In the genomic region with DNA sequence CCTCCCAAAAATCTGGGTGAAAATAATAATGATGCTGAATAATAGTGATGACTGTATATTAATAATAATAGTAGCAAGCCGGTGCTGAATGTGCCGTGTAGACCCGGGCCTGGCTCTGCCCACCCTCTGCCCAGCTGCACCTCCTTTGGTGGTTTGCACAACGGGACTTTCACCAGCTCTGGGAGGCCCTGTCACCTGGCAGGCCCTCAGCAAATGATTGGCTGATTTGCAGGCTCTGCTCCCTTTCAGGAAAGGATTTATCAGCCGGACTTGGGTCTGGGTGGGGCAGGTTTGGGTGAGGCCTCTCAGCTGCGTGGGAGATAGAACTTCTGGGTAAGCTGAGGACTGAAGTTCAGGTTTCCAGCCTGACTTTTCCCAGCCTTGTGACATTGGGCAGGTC, we compare ENCODE assay signal across 23 cellular contexts. TPM values are rescaled to one million over a fixed set of nuclear protein-coding genes. Genes with fewer than 3 reads are reported as not detected.
"Had no signal": no experiment of that assay in that cellular context is flagged by ENCODE, and none has a peak within 500 bp of the region (broad histone marks: within the 10 kb centered on the region; RNA-seq: fewer than 3 reads in every experiment).

No MANE protein-coding gene starts in this region.

- H3K9me3 Mint-ChIP-seq: activated naive CD8-positive, alpha-beta T cell treated with anti-CD3 and anti-CD28 coated beads, Interleukin-2, amount 50 U/mL, for 24 hours; natural killer cell; stimulated activated naive CD8-positive, alpha-beta T cell treated with anti-CD3 and anti-CD28 coated beads, Interleukin-15, Interleukin-2, amounts not matched to agents 100 ng/mL and 50 ng/mL, for 24 hours; T-cell had no signal

- ATAC-seq: activated naive CD8-positive, alpha-beta T cell treated with anti-CD3 and anti-CD28 coated beads, Interleukin-2, amount 50 U/mL, for 24 hours; gastroesophageal sphincter; lower lobe of right lung; natural killer cell; psoas muscle; T-cell had no signal

- H3K36me3 Mint-ChIP-seq: natural killer cell, T-cell had no signal

- H3K27ac Mint-ChIP-seq: activated naive CD8-positive, alpha-beta T cell treated with anti-CD3 and anti-CD28 coated beads, Interleukin-2, amount 50 U/mL, for 24 hours; natural killer cell; stimulated activated naive CD8-positive, alpha-beta T cell treated with anti-CD3 and anti-CD28 coated beads, Interleukin-15, Interleukin-2, amounts not matched to agents 100 ng/mL and 50 ng/mL, for 24 hours; T-cell had no signal

- FAIRE-seq: astrocyte had no signal

- H3K36me3 ChIP-seq: gastroesophageal sphincter, lower lobe of right lung, sigmoid colon, thoracic aorta, vagina, WERI-Rb-1 had no signal

- H3K9me3 ChIP-seq: gastroesophageal sphincter, lower lobe of right lung, psoas muscle, sigmoid colon, thoracic aorta, vagina had no signal

- H3K27me3 ChIP-seq: gastroesophageal sphincter, sigmoid colon, vagina had no signal

- H3K4me3 Mint-ChIP-seq: activated naive CD8-positive, alpha-beta T cell treated with anti-CD3 and anti-CD28 coated beads, Interleukin-2, amount 50 U/mL, for 24 hours; natural killer cell; stimulated activated naive CD8-positive, alpha-beta T cell treated with anti-CD3 and anti-CD28 coated beads, Interleukin-15, Interleukin-2, amounts not matched to agents 100 ng/mL and 50 ng/mL, for 24 hours; T-cell had no signal

- H3K4me3 ChIP-seq: gastroesophageal sphincter, lower lobe of right lung, psoas muscle, sigmoid colon, thoracic aorta, vagina had no signal

- H3K4me1 ChIP-seq: psoas muscle had no signal

- H3K4me1 Mint-ChIP-seq: activated naive CD8-positive, alpha-beta T cell treated with anti-CD3 and anti-CD28 coated beads, Interleukin-2, amount 50 U/mL, for 24 hours; natural killer cell; T-cell had no signal

- H3K27me3 Mint-ChIP-seq: activated naive CD8-positive, alpha-beta T cell treated with anti-CD3 and anti-CD28 coated beads, Interleukin-2, amount 50 U/mL, for 24 hours; T-cell had no signal

- H3K27ac ChIP-seq: gastroesophageal sphincter, lower lobe of right lung, psoas muscle, sigmoid colon, thoracic aorta, vagina, WERI-Rb-1 had no signal

- DNase-seq: activated CD4-positive, alpha-beta T cell treated with anti-CD3 and anti-CD28 coated beads for 4 hours; activated naive CD4-positive, alpha-beta T cell treated with Interleukin-2 at 50 U/mL for 16 hours; activated naive CD8-positive, alpha-beta T cell treated with anti-CD3 and anti-CD28 coated beads, Interleukin-2, amount 50 U/mL, for 24 hours; cortex of kidney; effector memory CD4-positive, alpha-beta T cell; hippocampal formation; lower lobe of right lung; midbrain; natural killer cell; occipital lobe; psoas muscle; sigmoid colon; stimulated activated CD4-positive, alpha-beta T cell treated with anti-CD3 and anti-CD28 coated beads, Interleukin-4, amount 100 ng/mL, for 24 hours; T-cell; T1000; WERI-Rb-1 had no signal

RNA-seq across cellular contexts. Expression of gene LHFPL7, which starts 27.4 kb away (rescaled TPM):
- total RNA-seq: astrocyte, cardiac septum, kidney epithelial cell, lower lobe of right lung, natural killer cell, occipital lobe, psoas muscle, sigmoid colon, T-cell, thoracic aorta, vagina had no signal
- polyA plus RNA-seq: psoas muscle, sigmoid colon had no signal
